19 cellular contexts compared by ENCODE assay signal in genomic region chr10:106873770-106874717, GRCh38.
"Had no signal": no experiment of that assay in that cellular context is flagged by ENCODE, and none has a peak within 500 bp of the region (broad histone marks: within the 10 kb centered on the region; RNA-seq: fewer than 3 reads in every experiment).

No MANE protein-coding gene starts in this region.

- H3K9me3 Mint-ChIP-seq: activated CD4-positive, alpha-beta memory T cell treated with anti-CD3 and anti-CD28 coated beads, Interleukin-2, amount 10 ng/mL, durations not matched to agents 7 days and 5 days; activated CD4-positive, alpha-beta T cell treated with anti-CD3 and anti-CD28 coated beads, Interleukin-2, amount 10 ng/mL, durations not matched to agents 24 days and 14 days had no signal

- ATAC-seq: activated CD8-positive, alpha-beta memory T cell treated with anti-CD3 and anti-CD28 coated beads, Interleukin-2, amount 10 ng/mL, durations not matched to agents 7 days and 5 days; heart left ventricle; sciatic nerve; stimulated activated effector memory CD8-positive, alpha-beta T cell treated with anti-CD3 and anti-CD28 coated beads, Interleukin-12 subunit alpha, Interleukin-12 subunit beta, amount 100 ng/mL, for 72 hours; stimulated activated naive CD8-positive, alpha-beta T cell treated with anti-CD3 and anti-CD28 coated beads, Interleukin-15, amount 100 ng/mL, for 72 hours had no signal

- H3K27ac Mint-ChIP-seq: activated CD4-positive, alpha-beta memory T cell treated with anti-CD3 and anti-CD28 coated beads, Interleukin-2, amount 10 ng/mL, durations not matched to agents 7 days and 5 days; activated CD4-positive, alpha-beta T cell treated with anti-CD3 and anti-CD28 coated beads, Interleukin-2, amount 10 ng/mL, durations not matched to agents 24 days and 14 days; activated CD8-positive, alpha-beta memory T cell treated with anti-CD3 and anti-CD28 coated beads, Interleukin-2, amount 10 ng/mL, durations not matched to agents 7 days and 5 days; activated naive CD4-positive, alpha-beta T cell treated with anti-CD3 and anti-CD28 coated beads, Interleukin-2, amount 10 ng/mL, durations not matched to agents 7 days and 5 days; stimulated activated effector memory CD8-positive, alpha-beta T cell treated with anti-CD3 and anti-CD28 coated beads, Interleukin-12 subunit alpha, Interleukin-12 subunit beta, amount 100 ng/mL, for 72 hours had no signal

- H3K4me3 ChIP-seq: cardiac muscle cell, heart left ventricle, tibial artery had no signal

- H3K27ac ChIP-seq: cardiac muscle cell, epithelial cell of prostate, heart left ventricle, tibial artery had no signal

- H3K27me3 ChIP-seq: cardiac muscle cell, heart left ventricle, tibial artery had no signal

- H3K36me3 Mint-ChIP-seq: activated CD8-positive, alpha-beta memory T cell treated with anti-CD3 and anti-CD28 coated beads, Interleukin-2, amount 10 ng/mL, durations not matched to agents 7 days and 5 days; activated naive CD4-positive, alpha-beta T cell treated with anti-CD3 and anti-CD28 coated beads, Interleukin-2, amount 10 ng/mL, durations not matched to agents 7 days and 5 days; stimulated activated effector memory CD8-positive, alpha-beta T cell treated with anti-CD3 and anti-CD28 coated beads, Interleukin-12 subunit alpha, Interleukin-12 subunit beta, amount 100 ng/mL, for 72 hours had no signal

- H3K4me1 ChIP-seq: heart left ventricle, tibial artery had no signal

- H3K4me3 Mint-ChIP-seq: activated CD4-positive, alpha-beta memory T cell treated with anti-CD3 and anti-CD28 coated beads, Interleukin-2, amount 10 ng/mL, durations not matched to agents 7 days and 5 days; activated CD4-positive, alpha-beta T cell treated with anti-CD3 and anti-CD28 coated beads, Interleukin-2, amount 10 ng/mL, durations not matched to agents 24 days and 14 days; activated CD8-positive, alpha-beta memory T cell treated with anti-CD3 and anti-CD28 coated beads, Interleukin-2, amount 10 ng/mL, durations not matched to agents 7 days and 5 days; activated naive CD4-positive, alpha-beta T cell treated with anti-CD3 and anti-CD28 coated beads, Interleukin-2, amount 10 ng/mL, durations not matched to agents 7 days and 5 days; stimulated activated effector memory CD8-positive, alpha-beta T cell treated with anti-CD3 and anti-CD28 coated beads, Interleukin-12 subunit alpha, Interleukin-12 subunit beta, amount 100 ng/mL, for 72 hours; stimulated activated naive CD8-positive, alpha-beta T cell treated with anti-CD3 and anti-CD28 coated beads, Interleukin-15, amount 100 ng/mL, for 72 hours had no signal

- DNase-seq: activated CD4-positive, alpha-beta memory T cell treated with anti-CD3 and anti-CD28 coated beads, Interleukin-2, amount 10 ng/mL, durations not matched to agents 7 days and 5 days; activated CD4-positive, alpha-beta T cell treated with anti-CD3 and anti-CD28 coated beads, Interleukin-2, amount 10 ng/mL, durations not matched to agents 24 days and 14 days; activated CD8-positive, alpha-beta memory T cell treated with anti-CD3 and anti-CD28 coated beads, Interleukin-2, amount 10 ng/mL, durations not matched to agents 7 days and 5 days; activated effector memory CD4-positive, alpha-beta T cell treated with anti-CD3 and anti-CD28 coated beads, Interleukin-2, amount 50 U/mL, for 16 hours; activated naive CD4-positive, alpha-beta T cell treated with anti-CD3 and anti-CD28 coated beads, Interleukin-2, amount 10 ng/mL, durations not matched to agents 7 days and 5 days; activated T-cell treated with anti-CD3 and anti-CD28 coated beads for 4 hours; amygdala; cortex of kidney; heart left ventricle; mesenchymal stem cell; occipital lobe; small intestine; stimulated activated CD4-positive, alpha-beta T cell treated with anti-CD3 and anti-CD28 coated beads, Interleukin-2, amount 100 ng/mL, for 24 hours; stimulated activated naive CD8-positive, alpha-beta T cell treated with anti-CD3 and anti-CD28 coated beads, Interleukin-15, amount 100 ng/mL, for 72 hours; tibial artery had no signal

- H3K4me1 Mint-ChIP-seq: activated CD4-positive, alpha-beta memory T cell treated with anti-CD3 and anti-CD28 coated beads, Interleukin-2, amount 10 ng/mL, durations not matched to agents 7 days and 5 days; activated CD4-positive, alpha-beta T cell treated with anti-CD3 and anti-CD28 coated beads, Interleukin-2, amount 10 ng/mL, durations not matched to agents 24 days and 14 days; activated CD8-positive, alpha-beta memory T cell treated with anti-CD3 and anti-CD28 coated beads, Interleukin-2, amount 10 ng/mL, durations not matched to agents 7 days and 5 days; activated naive CD4-positive, alpha-beta T cell treated with anti-CD3 and anti-CD28 coated beads, Interleukin-2, amount 10 ng/mL, durations not matched to agents 7 days and 5 days; stimulated activated effector memory CD8-positive, alpha-beta T cell treated with anti-CD3 and anti-CD28 coated beads, Interleukin-12 subunit alpha, Interleukin-12 subunit beta, amount 100 ng/mL, for 72 hours; stimulated activated naive CD8-positive, alpha-beta T cell treated with anti-CD3 and anti-CD28 coated beads, Interleukin-15, amount 100 ng/mL, for 72 hours had no signal

- H3K36me3 ChIP-seq: cardiac muscle cell, heart left ventricle, tibial artery had no signal

- H3K27me3 Mint-ChIP-seq: activated CD4-positive, alpha-beta memory T cell treated with anti-CD3 and anti-CD28 coated beads, Interleukin-2, amount 10 ng/mL, durations not matched to agents 7 days and 5 days; activated CD4-positive, alpha-beta T cell treated with anti-CD3 and anti-CD28 coated beads, Interleukin-2, amount 10 ng/mL, durations not matched to agents 24 days and 14 days; activated CD8-positive, alpha-beta memory T cell treated with anti-CD3 and anti-CD28 coated beads, Interleukin-2, amount 10 ng/mL, durations not matched to agents 7 days and 5 days; activated naive CD4-positive, alpha-beta T cell treated with anti-CD3 and anti-CD28 coated beads, Interleukin-2, amount 10 ng/mL, durations not matched to agents 7 days and 5 days; stimulated activated naive CD8-positive, alpha-beta T cell treated with anti-CD3 and anti-CD28 coated beads, Interleukin-15, amount 100 ng/mL, for 72 hours had no signal

- H3K9me3 ChIP-seq: tibial artery had no signal
